In genomic region chr4:154491731-154492249, GRCh38 we compare ENCODE assay signal across 2 cellular contexts.
TF ChIP-seq lines count a peak whose summit lies in the region.

A gene with protein sequence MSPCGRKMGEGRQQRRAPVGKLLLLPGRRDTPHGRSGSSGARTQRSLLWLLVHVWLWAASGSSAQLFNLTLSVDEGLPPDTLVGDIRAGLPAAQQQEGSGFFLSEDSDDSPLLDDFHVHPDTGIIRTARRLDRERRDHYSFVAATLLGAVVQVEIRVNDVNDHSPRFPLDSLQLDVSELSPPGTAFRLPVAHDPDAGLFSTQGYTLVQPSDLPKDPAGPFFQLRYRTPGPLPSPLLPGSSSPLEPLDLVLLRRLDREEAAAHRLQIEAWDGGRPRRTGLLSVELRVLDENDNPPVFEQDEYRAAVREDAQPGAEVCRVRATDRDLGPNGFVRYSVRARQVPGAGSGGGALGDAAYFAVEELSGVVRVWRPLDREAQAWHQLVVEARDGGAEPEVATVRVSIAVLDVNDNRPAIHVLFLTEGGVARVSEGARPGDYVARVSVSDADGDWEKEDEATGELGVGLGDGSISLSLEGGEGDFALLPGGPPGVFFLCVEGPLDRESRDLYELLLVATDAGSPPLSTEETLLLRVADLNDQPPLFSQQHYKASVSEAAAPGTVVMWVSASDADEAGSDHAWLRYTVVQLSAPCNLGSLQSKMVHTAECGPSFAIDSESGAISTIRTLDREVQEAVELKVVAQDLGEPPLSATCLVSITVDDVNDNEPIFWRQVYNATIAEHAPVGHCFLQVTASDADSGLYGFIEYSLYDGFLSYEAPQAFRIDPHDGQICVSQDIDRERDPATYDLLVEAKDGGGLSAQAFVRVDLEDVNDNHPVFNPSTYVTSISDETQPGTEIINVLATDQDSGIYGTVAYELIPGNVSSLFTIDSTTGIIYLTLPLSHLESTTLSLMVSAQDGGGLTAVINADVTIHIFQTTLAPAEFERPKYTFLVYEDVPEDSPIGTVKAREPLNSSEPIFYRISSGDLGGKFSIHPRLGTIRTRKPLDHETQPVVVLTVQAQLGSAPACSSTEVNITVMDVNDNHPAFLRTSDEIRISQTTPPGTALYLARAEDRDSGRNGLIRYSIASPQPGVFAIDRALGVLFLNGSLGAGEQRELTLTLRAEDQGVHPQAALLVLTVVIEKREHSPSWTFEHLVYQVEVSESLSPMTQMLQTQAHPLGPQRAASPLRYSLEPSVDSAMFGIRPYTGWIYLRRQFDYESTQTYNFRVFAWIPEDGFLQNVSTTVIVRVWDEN (N-terminal part only) (minus strand): TSS chr4:154491799. CDS start chr4:154491355, 444 bp downstream.

TF ChIP-seq in HEK293, 187 proteins besides CTCF, POLR2A, EP300 and RAD21 (continued from another document):
- TF ChIP-seq ELK4 (IDR thresholded peaks at IDR 0.05; ENCODE audit: borderline replicate concordance, low read depth, low read length) (no peak), ZNF449 (tag by site-specific recombination; IDR thresholded peaks at IDR 0.05) (no peak), SCRT2 (tag by site-specific recombination; IDR thresholded peaks at IDR 0.05) (no peak), ZIC2 (tag by site-specific recombination; IDR thresholded peaks at IDR 0.05) (peak; percentile 76), ZBTB11 (tag by site-specific recombination; conservative IDR thresholded peaks at IDR 0.05; ENCODE audit: low read depth) (no peak), ZNF354C (tag by site-specific recombination; IDR thresholded peaks at IDR 0.05; ENCODE audit: borderline replicate concordance, low read depth) (no peak), ZNF600 (tag by site-specific recombination; IDR thresholded peaks at IDR 0.05) (peak; percentile 64), ZNF423 (tag by site-specific recombination; IDR thresholded peaks at IDR 0.05) (0 out of 2 replicates have a peak, but pooled peaks have one; percentile 48), SP3 (tag by site-specific recombination; IDR thresholded peaks at IDR 0.05) (peak; percentile 51)

TF ChIP-seq in HepG2, 621 proteins besides CTCF, POLR2A, EP300 and RAD21 (continued from another document and continues in another):
- TF ChIP-seq, protein P1, sequence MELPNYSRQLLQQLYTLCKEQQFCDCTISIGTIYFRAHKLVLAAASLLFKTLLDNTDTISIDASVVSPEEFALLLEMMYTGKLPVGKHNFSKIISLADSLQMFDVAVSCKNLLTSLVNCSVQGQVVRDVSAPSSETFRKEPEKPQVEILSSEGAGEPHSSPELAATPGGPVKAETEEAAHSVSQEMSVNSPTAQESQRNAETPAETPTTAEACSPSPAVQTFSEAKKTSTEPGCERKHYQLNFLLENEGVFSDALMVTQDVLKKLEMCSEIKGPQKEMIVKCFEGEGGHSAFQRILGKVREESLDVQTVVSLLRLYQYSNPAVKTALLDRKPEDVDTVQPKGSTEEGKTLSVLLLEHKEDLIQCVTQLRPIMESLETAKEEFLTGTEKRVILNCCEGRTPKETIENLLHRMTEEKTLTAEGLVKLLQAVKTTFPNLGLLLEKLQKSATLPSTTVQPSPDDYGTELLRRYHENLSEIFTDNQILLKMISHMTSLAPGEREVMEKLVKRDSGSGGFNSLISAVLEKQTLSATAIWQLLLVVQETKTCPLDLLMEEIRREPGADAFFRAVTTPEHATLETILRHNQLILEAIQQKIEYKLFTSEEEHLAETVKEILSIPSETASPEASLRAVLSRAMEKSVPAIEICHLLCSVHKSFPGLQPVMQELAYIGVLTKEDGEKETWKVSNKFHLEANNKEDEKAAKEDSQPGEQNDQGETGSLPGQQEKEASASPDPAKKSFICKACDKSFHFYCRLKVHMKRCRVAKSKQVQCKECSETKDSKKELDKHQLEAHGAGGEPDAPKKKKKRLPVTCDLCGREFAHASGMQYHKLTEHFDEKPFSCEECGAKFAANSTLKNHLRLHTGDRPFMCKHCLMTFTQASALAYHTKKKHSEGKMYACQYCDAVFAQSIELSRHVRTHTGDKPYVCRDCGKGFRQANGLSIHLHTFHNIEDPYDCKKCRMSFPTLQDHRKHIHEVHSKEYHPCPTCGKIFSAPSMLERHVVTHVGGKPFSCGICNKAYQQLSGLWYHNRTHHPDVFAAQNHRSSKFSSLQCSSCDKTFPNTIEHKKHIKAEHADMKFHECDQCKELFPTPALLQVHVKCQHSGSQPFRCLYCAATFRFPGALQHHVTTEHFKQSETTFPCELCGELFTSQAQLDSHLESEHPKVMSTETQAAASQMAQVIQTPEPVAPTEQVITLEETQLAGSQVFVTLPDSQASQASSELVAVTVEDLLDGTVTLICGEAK (IDR thresholded peaks at IDR 0.05), result no peak
- TF ChIP-seq, protein P1 (CRISPR knock-in tag; IDR thresholded peaks at IDR 0.05), result peak; percentile 65; the same call in 1 of the 2 replicates
- no peak for TF ChIP-seq PHF8 (CRISPR knock-in tag; IDR thresholded peaks at IDR 0.05)
- TF ChIP-seq FOXA3 (CRISPR knock-in tag; IDR thresholded peaks at IDR 0.05), result 0 out of 2 replicates have a peak, but pooled peaks have one; percentile 14
- TF ChIP-seq PRMT3 (CRISPR knock-in tag; IDR thresholded peaks at IDR 0.05; ENCODE audit: borderline replicate concordance, low read depth), result 0 out of 2 replicates have a peak, but pooled peaks have one; percentile 24
- no peak for TF ChIP-seq TGIF2 (CRISPR knock-in tag; IDR thresholded peaks at IDR 0.05)
- TF ChIP-seq ZNF263 (CRISPR knock-in tag; IDR thresholded peaks at IDR 0.05), result 0 out of 2 replicates have a peak, but pooled peaks have one; percentile 35
- 0 out of 2 replicates have a peak, but pooled peaks have one; percentile 30 for TF ChIP-seq RXRB (CRISPR knock-in tag; IDR thresholded peaks at IDR 0.05; ENCODE audit: borderline replicate concordance)
- TF ChIP-seq ZNF615 (CRISPR knock-in tag; IDR thresholded peaks at IDR 0.05; ENCODE audit: borderline replicate concordance), result no peak
- TF ChIP-seq HNF4A (CRISPR knock-in tag; IDR thresholded peaks at IDR 0.05), result peak; percentile 53
- TF ChIP-seq ZNF589 (CRISPR knock-in tag; conservative IDR thresholded peaks at IDR 0.05), result no peak
- no peak for TF ChIP-seq POLR2AphosphoS2 (IDR thresholded peaks at IDR 0.05; ENCODE audit: low read depth, low read length)
- TF ChIP-seq KDM2A (CRISPR knock-in tag; IDR thresholded peaks at IDR 0.05; ENCODE audit: borderline replicate concordance, low read depth), result 0 out of 2 replicates have a peak, but pooled peaks have one; percentile 43
- TF ChIP-seq ZSCAN21 (CRISPR knock-in tag; IDR thresholded peaks at IDR 0.05; ENCODE audit: borderline replicate concordance), result peak; percentile 67; the same call in 1 of the 2 replicates
- TF ChIP-seq, protein P2, sequence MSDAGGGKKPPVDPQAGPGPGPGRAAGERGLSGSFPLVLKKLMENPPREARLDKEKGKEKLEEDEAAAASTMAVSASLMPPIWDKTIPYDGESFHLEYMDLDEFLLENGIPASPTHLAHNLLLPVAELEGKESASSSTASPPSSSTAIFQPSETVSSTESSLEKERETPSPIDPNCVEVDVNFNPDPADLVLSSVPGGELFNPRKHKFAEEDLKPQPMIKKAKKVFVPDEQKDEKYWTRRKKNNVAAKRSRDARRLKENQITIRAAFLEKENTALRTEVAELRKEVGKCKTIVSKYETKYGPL (CRISPR knock-in tag; IDR thresholded peaks at IDR 0.05), result no peak
- TF ChIP-seq KDM4B (CRISPR knock-in tag; IDR thresholded peaks at IDR 0.05), result no peak
- TF ChIP-seq, protein P3, sequence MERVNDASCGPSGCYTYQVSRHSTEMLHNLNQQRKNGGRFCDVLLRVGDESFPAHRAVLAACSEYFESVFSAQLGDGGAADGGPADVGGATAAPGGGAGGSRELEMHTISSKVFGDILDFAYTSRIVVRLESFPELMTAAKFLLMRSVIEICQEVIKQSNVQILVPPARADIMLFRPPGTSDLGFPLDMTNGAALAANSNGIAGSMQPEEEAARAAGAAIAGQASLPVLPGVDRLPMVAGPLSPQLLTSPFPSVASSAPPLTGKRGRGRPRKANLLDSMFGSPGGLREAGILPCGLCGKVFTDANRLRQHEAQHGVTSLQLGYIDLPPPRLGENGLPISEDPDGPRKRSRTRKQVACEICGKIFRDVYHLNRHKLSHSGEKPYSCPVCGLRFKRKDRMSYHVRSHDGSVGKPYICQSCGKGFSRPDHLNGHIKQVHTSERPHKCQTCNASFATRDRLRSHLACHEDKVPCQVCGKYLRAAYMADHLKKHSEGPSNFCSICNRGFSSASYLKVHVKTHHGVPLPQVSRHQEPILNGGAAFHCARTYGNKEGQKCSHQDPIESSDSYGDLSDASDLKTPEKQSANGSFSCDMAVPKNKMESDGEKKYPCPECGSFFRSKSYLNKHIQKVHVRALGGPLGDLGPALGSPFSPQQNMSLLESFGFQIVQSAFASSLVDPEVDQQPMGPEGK (CRISPR knock-in tag; IDR thresholded peaks at IDR 0.05), result peak; percentile 58
- TF ChIP-seq PLSCR1 (CRISPR knock-in tag; IDR thresholded peaks at IDR 0.05; ENCODE audit: borderline replicate concordance), result no peak
- TF ChIP-seq ZFP36L2 (CRISPR knock-in tag; IDR thresholded peaks at IDR 0.05), result no peak
- 0 out of 2 replicates have a peak, but pooled peaks have one; percentile 33 for TF ChIP-seq ARNTL (CRISPR knock-in tag; IDR thresholded peaks at IDR 0.05)
- TF ChIP-seq MED1 (CRISPR knock-in tag; IDR thresholded peaks at IDR 0.05), result 0 out of 2 replicates have a peak, but pooled peaks have one; percentile 27
- TF ChIP-seq, protein P4, sequence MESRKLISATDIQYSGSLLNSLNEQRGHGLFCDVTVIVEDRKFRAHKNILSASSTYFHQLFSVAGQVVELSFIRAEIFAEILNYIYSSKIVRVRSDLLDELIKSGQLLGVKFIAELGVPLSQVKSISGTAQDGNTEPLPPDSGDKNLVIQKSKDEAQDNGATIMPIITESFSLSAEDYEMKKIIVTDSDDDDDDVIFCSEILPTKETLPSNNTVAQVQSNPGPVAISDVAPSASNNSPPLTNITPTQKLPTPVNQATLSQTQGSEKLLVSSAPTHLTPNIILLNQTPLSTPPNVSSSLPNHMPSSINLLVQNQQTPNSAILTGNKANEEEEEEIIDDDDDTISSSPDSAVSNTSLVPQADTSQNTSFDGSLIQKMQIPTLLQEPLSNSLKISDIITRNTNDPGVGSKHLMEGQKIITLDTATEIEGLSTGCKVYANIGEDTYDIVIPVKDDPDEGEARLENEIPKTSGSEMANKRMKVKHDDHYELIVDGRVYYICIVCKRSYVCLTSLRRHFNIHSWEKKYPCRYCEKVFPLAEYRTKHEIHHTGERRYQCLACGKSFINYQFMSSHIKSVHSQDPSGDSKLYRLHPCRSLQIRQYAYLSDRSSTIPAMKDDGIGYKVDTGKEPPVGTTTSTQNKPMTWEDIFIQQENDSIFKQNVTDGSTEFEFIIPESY (CRISPR knock-in tag; IDR thresholded peaks at IDR 0.05), result peak; percentile 63; the same call in 1 of the 2 replicates
- no peak for TF ChIP-seq NR2F6 (IDR thresholded peaks at IDR 0.05)
- no peak for TF ChIP-seq NR2F6 (CRISPR knock-in tag; IDR thresholded peaks at IDR 0.05)
- TF ChIP-seq ZBTB39 (CRISPR knock-in tag; IDR thresholded peaks at IDR 0.05), result no peak
- TF ChIP-seq, protein P5, sequence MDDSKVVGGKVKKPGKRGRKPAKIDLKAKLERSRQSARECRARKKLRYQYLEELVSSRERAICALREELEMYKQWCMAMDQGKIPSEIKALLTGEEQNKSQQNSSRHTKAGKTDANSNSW (CRISPR knock-in tag; IDR thresholded peaks at IDR 0.05; ENCODE audit: borderline replicate concordance), result no peak
- TF ChIP-seq, protein P6, sequence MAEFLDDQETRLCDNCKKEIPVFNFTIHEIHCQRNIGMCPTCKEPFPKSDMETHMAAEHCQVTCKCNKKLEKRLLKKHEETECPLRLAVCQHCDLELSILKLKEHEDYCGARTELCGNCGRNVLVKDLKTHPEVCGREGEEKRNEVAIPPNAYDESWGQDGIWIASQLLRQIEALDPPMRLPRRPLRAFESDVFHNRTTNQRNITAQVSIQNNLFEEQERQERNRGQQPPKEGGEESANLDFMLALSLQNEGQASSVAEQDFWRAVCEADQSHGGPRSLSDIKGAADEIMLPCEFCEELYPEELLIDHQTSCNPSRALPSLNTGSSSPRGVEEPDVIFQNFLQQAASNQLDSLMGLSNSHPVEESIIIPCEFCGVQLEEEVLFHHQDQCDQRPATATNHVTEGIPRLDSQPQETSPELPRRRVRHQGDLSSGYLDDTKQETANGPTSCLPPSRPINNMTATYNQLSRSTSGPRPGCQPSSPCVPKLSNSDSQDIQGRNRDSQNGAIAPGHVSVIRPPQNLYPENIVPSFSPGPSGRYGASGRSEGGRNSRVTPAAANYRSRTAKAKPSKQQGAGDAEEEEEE (CRISPR knock-in tag; IDR thresholded peaks at IDR 0.05; ENCODE audit: borderline replicate concordance), result no peak
